In the genomic region with DNA sequence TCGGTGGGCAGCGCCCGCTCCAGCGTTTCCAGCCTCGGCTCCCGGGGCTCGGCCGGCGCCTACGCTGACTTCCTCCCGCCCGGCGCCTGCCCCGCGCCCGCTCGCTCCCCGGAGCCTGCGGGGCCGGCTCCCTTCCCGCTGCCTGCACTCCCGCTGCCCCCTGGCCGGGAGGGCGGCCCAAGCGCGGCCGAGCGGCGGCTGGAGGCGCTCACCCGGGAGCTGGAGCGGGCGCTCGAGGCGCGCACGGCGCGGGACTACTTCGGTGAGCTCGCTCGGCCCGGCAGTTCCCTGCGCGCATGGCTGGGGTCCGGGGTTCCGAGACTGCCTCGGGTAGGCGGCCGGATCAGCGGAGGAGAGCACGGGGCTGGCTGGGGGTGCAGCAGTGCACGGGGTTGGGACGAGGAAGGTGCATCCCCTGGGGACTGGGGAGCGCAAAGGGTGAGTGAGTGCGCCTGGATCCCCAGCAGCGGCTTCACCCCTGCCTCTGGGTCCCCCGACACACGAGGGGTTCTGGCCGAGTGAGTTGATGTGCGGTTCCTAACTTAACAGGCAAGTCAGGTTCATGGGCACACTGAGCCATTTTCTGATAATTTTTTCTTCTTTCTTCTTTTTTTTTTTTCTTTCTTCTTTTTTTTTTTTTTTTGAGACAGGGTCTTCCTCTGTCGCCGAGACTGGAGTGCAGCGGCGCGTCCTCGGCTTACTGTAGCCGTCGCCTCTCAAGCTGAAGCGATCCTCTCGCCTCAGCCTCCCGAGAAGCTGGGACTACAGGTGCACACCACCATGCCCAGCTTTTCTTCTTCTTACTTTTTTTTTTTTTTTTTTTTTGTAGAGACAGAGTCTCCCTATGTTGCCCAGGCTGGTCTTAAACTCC, we compare ENCODE assay signal across 1 cellular context.
TF ChIP-seq lines count a peak whose summit lies in the region.

No MANE protein-coding gene starts in this region.

TF ChIP-seq in GM23338, 12 proteins besides CTCF, POLR2A, EP300 and RAD21 (continued from another document):
- TF ChIP-seq, protein P1, sequence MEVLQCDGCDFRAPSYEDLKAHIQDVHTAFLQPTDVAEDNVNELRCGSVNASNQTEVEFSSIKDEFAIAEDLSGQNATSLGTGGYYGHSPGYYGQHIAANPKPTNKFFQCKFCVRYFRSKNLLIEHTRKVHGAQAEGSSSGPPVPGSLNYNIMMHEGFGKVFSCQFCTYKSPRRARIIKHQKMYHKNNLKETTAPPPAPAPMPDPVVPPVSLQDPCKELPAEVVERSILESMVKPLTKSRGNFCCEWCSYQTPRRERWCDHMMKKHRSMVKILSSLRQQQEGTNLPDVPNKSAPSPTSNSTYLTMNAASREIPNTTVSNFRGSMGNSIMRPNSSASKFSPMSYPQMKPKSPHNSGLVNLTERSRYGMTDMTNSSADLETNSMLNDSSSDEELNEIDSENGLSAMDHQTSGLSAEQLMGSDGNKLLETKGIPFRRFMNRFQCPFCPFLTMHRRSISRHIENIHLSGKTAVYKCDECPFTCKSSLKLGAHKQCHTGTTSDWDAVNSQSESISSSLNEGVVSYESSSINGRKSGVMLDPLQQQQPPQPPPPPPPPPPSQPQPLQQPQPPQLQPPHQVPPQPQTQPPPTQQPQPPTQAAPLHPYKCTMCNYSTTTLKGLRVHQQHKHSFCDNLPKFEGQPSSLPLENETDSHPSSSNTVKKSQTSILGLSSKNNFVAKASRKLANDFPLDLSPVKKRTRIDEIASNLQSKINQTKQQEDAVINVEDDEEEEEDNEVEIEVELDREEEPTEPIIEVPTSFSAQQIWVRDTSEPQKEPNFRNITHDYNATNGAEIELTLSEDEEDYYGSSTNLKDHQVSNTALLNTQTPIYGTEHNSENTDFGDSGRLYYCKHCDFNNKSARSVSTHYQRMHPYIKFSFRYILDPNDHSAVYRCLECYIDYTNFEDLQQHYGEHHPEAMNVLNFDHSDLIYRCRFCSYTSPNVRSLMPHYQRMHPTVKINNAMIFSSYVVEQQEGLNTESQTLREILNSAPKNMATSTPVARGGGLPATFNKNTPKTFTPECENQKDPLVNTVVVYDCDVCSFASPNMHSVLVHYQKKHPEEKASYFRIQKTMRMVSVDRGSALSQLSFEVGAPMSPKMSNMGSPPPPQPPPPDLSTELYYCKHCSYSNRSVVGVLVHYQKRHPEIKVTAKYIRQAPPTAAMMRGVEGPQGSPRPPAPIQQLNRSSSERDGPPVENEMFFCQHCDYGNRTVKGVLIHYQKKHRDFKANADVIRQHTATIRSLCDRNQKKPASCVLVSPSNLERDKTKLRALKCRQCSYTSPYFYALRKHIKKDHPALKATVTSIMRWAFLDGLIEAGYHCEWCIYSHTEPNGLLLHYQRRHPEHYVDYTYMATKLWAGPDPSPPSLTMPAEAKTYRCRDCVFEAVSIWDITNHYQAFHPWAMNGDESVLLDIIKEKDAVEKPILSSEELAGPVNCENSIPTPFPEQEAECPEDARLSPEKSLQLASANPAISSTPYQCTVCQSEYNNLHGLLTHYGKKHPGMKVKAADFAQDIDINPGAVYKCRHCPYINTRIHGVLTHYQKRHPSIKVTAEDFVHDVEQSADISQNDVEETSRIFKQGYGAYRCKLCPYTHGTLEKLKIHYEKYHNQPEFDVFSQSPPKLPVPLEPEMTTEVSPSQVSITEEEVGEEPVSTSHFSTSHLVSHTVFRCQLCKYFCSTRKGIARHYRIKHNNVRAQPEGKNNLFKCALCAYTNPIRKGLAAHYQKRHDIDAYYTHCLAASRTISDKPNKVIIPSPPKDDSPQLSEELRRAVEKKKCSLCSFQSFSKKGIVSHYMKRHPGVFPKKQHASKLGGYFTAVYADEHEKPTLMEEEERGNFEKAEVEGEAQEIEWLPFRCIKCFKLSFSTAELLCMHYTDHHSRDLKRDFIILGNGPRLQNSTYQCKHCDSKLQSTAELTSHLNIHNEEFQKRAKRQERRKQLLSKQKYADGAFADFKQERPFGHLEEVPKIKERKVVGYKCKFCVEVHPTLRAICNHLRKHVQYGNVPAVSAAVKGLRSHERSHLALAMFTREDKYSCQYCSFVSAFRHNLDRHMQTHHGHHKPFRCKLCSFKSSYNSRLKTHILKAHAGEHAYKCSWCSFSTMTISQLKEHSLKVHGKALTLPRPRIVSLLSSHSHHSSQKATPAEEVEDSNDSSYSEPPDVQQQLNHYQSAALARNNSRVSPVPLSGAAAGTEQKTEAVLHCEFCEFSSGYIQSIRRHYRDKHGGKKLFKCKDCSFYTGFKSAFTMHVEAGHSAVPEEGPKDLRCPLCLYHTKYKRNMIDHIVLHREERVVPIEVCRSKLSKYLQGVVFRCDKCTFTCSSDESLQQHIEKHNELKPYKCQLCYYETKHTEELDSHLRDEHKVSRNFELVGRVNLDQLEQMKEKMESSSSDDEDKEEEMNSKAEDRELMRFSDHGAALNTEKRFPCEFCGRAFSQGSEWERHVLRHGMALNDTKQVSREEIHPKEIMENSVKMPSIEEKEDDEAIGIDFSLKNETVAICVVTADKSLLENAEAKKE (CRISPR knock-in tag; IDR thresholded peaks at IDR 0.05): no peak
- no peak for TF ChIP-seq STAT1 (IDR thresholded peaks at IDR 0.05; ENCODE audit: unreplicated experiment)
- no peak for TF ChIP-seq EZH2phosphoT487 (IDR thresholded peaks at IDR 0.05; ENCODE audit: unreplicated experiment)
- no peak for TF ChIP-seq EZH2 (IDR thresholded peaks at IDR 0.05; ENCODE audit: low read depth, unreplicated experiment)
- no peak for TF ChIP-seq JUNB (IDR thresholded peaks at IDR 0.05; ENCODE audit: unreplicated experiment)
- TF ChIP-seq CREB1 (CRISPR knock-in tag; IDR thresholded peaks at IDR 0.05; ENCODE audit: low read depth): no peak
- TF ChIP-seq NANOG (IDR thresholded peaks at IDR 0.05; ENCODE audit: borderline replicate concordance): no peak
- TF ChIP-seq ZNF331 (CRISPR knock-in tag; IDR thresholded peaks at IDR 0.05; ENCODE audit: low read depth): no peak
- TF ChIP-seq, protein P2, sequence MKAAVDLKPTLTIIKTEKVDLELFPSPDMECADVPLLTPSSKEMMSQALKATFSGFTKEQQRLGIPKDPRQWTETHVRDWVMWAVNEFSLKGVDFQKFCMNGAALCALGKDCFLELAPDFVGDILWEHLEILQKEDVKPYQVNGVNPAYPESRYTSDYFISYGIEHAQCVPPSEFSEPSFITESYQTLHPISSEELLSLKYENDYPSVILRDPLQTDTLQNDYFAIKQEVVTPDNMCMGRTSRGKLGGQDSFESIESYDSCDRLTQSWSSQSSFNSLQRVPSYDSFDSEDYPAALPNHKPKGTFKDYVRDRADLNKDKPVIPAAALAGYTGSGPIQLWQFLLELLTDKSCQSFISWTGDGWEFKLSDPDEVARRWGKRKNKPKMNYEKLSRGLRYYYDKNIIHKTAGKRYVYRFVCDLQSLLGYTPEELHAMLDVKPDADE (IDR thresholded peaks at IDR 0.05): no peak
